1 cellular context compared by ENCODE assay signal in genomic region chr14:24429395-24430142, GRCh38.
A peak's percentile ranks its signal among the peaks of the same experiment; 100 is the strongest.
TF ChIP-seq lines count a peak whose summit lies in the region.

TSS of gene CBLN3 (minus strand) at chr14:24429668. CDS start at chr14:24429054, 614 bp downstream.
TSS of gene KHNYN (plus strand) at chr14:24429954. CDS start at chr14:24430731, 777 bp downstream.

TF ChIP-seq in HepG2, 621 proteins besides CTCF, POLR2A, EP300 and RAD21 (continued from another document and continues in another):
- TF ChIP-seq ZNF646 (CRISPR knock-in tag; IDR thresholded peaks at IDR 0.05) (no peak), ZNF230 (CRISPR knock-in tag; IDR thresholded peaks at IDR 0.05) (peak; percentile 61; the same call in 1 of the 2 replicates), FOXJ3 (CRISPR knock-in tag; IDR thresholded peaks at IDR 0.05; ENCODE audit: borderline replicate concordance) (no peak), BHLHE40 (IDR thresholded peaks at IDR 0.05; ENCODE audit: low read length) (no peak), ZNF501 (CRISPR knock-in tag; IDR thresholded peaks at IDR 0.05) (no peak), ZNF503 (CRISPR knock-in tag; IDR thresholded peaks at IDR 0.05) (0 out of 2 replicates have a peak, but pooled peaks have one; percentile 29), ZFP36 (IDR thresholded peaks at IDR 0.05; ENCODE audit: borderline replicate concordance, low read depth, low read length, partially characterized antibody) (no peak), ZNF317 (CRISPR knock-in tag; IDR thresholded peaks at IDR 0.05) (peak; percentile 76; the same call in 1 of the 2 replicates), IKZF4 (CRISPR knock-in tag; IDR thresholded peaks at IDR 0.05; ENCODE audit: borderline replicate concordance, low read depth, not compliant biosample characterization) (peak; percentile 92), FOXA1 (IDR thresholded peaks at IDR 0.05) (no peak), FOXA1 (CRISPR knock-in tag; IDR thresholded peaks at IDR 0.05) (peak; percentile 79), KDM3A (CRISPR knock-in tag; IDR thresholded peaks at IDR 0.05; ENCODE audit: low read depth) (peak; percentile 90), ZNF614 (CRISPR knock-in tag; IDR thresholded peaks at IDR 0.05; ENCODE audit: borderline replicate concordance) (peak; percentile 81; the same call in 1 of the 2 replicates), TFDP2 (CRISPR knock-in tag; IDR thresholded peaks at IDR 0.05) (peak; percentile 72), GATAD2A (CRISPR knock-in tag; IDR thresholded peaks at IDR 0.05) (peak; percentile 12; the same call in 1 of the 2 replicates), IRF1 (CRISPR knock-in tag; IDR thresholded peaks at IDR 0.05; ENCODE audit: low read depth) (0 out of 2 replicates have a peak, but pooled peaks have one; percentile 32), RFX3 (CRISPR knock-in tag; IDR thresholded peaks at IDR 0.05) (no peak), ZNF878 (CRISPR knock-in tag; IDR thresholded peaks at IDR 0.05) (no peak), ZNF142 (CRISPR knock-in tag; IDR thresholded peaks at IDR 0.05) (peak; percentile 41; the same call in 1 of the 2 replicates), AGO1 (IDR thresholded peaks at IDR 0.05; ENCODE audit: low read depth, low read length, poor library complexity, severe bottlenecking) (peak; percentile 85), YY1 (IDR thresholded peaks at IDR 0.05; ENCODE audit: insufficient read depth, insufficient replicate concordance, low read depth, low read length) (peak; percentile 42), ZNF335 (CRISPR knock-in tag; IDR thresholded peaks at IDR 0.05) (peak; percentile 87; the same call in 1 of the 2 replicates), TBX3 (IDR thresholded peaks at IDR 0.05; ENCODE audit: borderline replicate concordance) (no peak), ZFY (CRISPR knock-in tag; IDR thresholded peaks at IDR 0.05) (peak; percentile 98), ZNF660 (CRISPR knock-in tag; IDR thresholded peaks at IDR 0.05; ENCODE audit: borderline replicate concordance, low read depth) (no peak), FOXC1 (CRISPR knock-in tag; IDR thresholded peaks at IDR 0.05; ENCODE audit: borderline replicate concordance) (no peak), PCBP1 (IDR thresholded peaks at IDR 0.05; ENCODE audit: borderline replicate concordance, low read depth, low read length) (peak; percentile 73), ZNF746 (CRISPR knock-in tag; IDR thresholded peaks at IDR 0.05) (no peak), ZNF749 (CRISPR knock-in tag; IDR thresholded peaks at IDR 0.05; ENCODE audit: borderline replicate concordance) (no peak), HCFC1 (IDR thresholded peaks at IDR 0.05; ENCODE audit: low read depth, low read length) (no peak; the same call in 1 of the 2 replicates), HOXA9 (CRISPR knock-in tag; IDR thresholded peaks at IDR 0.05; ENCODE audit: borderline replicate concordance) (0 out of 2 replicates have a peak, but pooled peaks have one; percentile 0), REL (CRISPR knock-in tag; conservative IDR thresholded peaks at IDR 0.05) (no peak), ZNF274 (CRISPR knock-in tag; IDR thresholded peaks at IDR 0.05) (peak; percentile 98), ZBTB43 (CRISPR knock-in tag; conservative IDR thresholded peaks at IDR 0.05) (peak; percentile 62), DMTF1 (CRISPR knock-in tag; IDR thresholded peaks at IDR 0.05) (no peak), ZNF557 (CRISPR knock-in tag; IDR thresholded peaks at IDR 0.05) (0 out of 2 replicates have a peak, but pooled peaks have one; percentile 12), ETV6 (CRISPR knock-in tag; conservative IDR thresholded peaks at IDR 0.05) (peak; percentile 37; the same call in 1 of the 2 replicates), MEIS2 (CRISPR knock-in tag; IDR thresholded peaks at IDR 0.05) (peak; percentile 85; the same call in 1 of the 2 replicates), NR2F6 (IDR thresholded peaks at IDR 0.05) (no peak), NR2F6 (CRISPR knock-in tag; IDR thresholded peaks at IDR 0.05) (peak; percentile 61; the same call in 1 of the 2 replicates), E2F5 (CRISPR knock-in tag; conservative IDR thresholded peaks at IDR 0.05) (peak; percentile 90)
